In genomic region chr4:17851921-17852320, GRCh38 we compare ENCODE assay signal across 8 cellular contexts.
"Had no signal": no experiment of that assay in that cellular context is flagged by ENCODE, and none has a peak within 500 bp of the region (broad histone marks: within the 10 kb centered on the region; RNA-seq: fewer than 3 reads in every experiment).

No MANE protein-coding gene starts in this region.

- H3K4me2 ChIP-seq: GM23338, KMS-11 had no signal

- H2AFZ ChIP-seq: GM23338 had no signal

- ATAC-seq: GM23338 had no signal

- H3K27ac ChIP-seq: KMS-11 had no signal

- H3K9ac ChIP-seq: KMS-11 had no signal

- DNase-seq: H9, HCEC 1CT, KBM-7 had no signal

- FAIRE-seq: H1, H54, HTR-8/SVneo had no signal

- H3K4me3 ChIP-seq: GM23338 had no signal
